In genomic region chr10:114255227-114255626, GRCh38 we compare ENCODE assay signal across 28 cellular contexts. TPM values are rescaled to one million over a fixed set of nuclear protein-coding genes. Genes with fewer than 3 reads are reported as not detected.
"Had no signal": no experiment of that assay in that cellular context is flagged by ENCODE, and none has a peak within 500 bp of the region (broad histone marks: within the 10 kb centered on the region; RNA-seq: fewer than 3 reads in every experiment).

No MANE protein-coding gene starts in this region.

- H3K4me2 ChIP-seq: neural progenitor cell had no signal

- H3K4me3 ChIP-seq: left lung, lower lobe of right lung, mucosa of descending colon, neural progenitor cell, right atrium auricular region, skin epidermis, stomach, tibial nerve, uterus had no signal

- H3K27me3 ChIP-seq: left lung, neural progenitor cell, neutrophil, right atrium auricular region, stomach, tibial nerve, uterus had no signal

- ATAC-seq: left colon; left lung; lower lobe of right lung; mucosa of descending colon; naive thymus-derived CD8-positive, alpha-beta T cell; sciatic nerve; stimulated activated naive B cell treated with anti-CD40 and anti-IgM and Interleukin-4, amounts not matched to agents 10 μg/mL and 1 μg/mL and 100 μg/mL, for 72 hours; stimulated activated naive CD8-positive, alpha-beta T cell treated with anti-CD3 and anti-CD28 coated beads, Interleukin-15, Interleukin-2, amounts not matched to agents 100 U/mL and 50 U/mL, for 24 hours had no signal

- H3K4me1 ChIP-seq: neural progenitor cell had no signal

- FAIRE-seq: islet of Langerhans, kidney had no signal

- DNase-seq: hypothalamus; immature natural killer cell; kidney; left colon; left lung; lower lobe of right lung; midbrain; mucosa of descending colon; naive thymus-derived CD8-positive, alpha-beta T cell; occipital lobe; stimulated activated CD4-positive, alpha-beta T cell treated with anti-CD3 and anti-CD28 coated beads, Interleukin-12 subunit alpha, Interleukin-12 subunit beta, amount 100 ng/mL, for 4 hours; stimulated activated CD4-positive, alpha-beta T cell treated with anti-CD3 and anti-CD28 coated beads, Interleukin-15, amount 100 ng/mL, for 24 hours; stimulated activated CD4-positive, alpha-beta T cell treated with anti-CD3 and anti-CD28 coated beads, Interleukin-2, amount 100 ng/mL, for 24 hours; stimulated activated CD4-positive, alpha-beta T cell treated with anti-CD3 and anti-CD28 coated beads, Interleukin-4, amount 100 ng/mL, for 1 hour; stimulated activated naive B cell treated with anti-CD40 and anti-IgM and Interleukin-4, amounts not matched to agents 10 μg/mL and 1 μg/mL and 100 μg/mL, for 72 hours; stimulated activated naive CD8-positive, alpha-beta T cell treated with anti-CD3 and anti-CD28 coated beads, Interleukin-15, Interleukin-2, amounts not matched to agents 100 U/mL and 50 U/mL, for 24 hours; stomach; uterus had no signal

- H3K27ac ChIP-seq: left lung, lower lobe of right lung, neural progenitor cell, neutrophil, right atrium auricular region, skin epidermis, tibial nerve, uterus had no signal

- H3K36me3 ChIP-seq: left lung, lower lobe of right lung, neural progenitor cell, neutrophil, right atrium auricular region, tibial nerve, uterus had no signal

- H3K9me3 ChIP-seq: left lung, lower lobe of right lung, mucosa of descending colon, neutrophil, right atrium auricular region, stomach, tibial nerve, uterus had no signal

- H2AFZ ChIP-seq: neural progenitor cell had no signal

- H3K9ac ChIP-seq: neural progenitor cell had no signal

RNA-seq across cellular contexts. Expression of gene VWA2, which starts 16.2 kb away (rescaled TPM):
- total RNA-seq: naive thymus-derived CD8-positive, alpha-beta T cell; osteocyte; pulmonary artery endothelial cell; right atrium auricular region had no signal
- polyA plus RNA-seq: immature natural killer cell; liver; naive thymus-derived CD8-positive, alpha-beta T cell had no signal
